In genomic region chr12:125065021-125065752, GRCh38 we compare ENCODE assay signal across 8 cellular contexts. TPM values are rescaled to one million over a fixed set of nuclear protein-coding genes. Genes with fewer than 3 reads are reported as not detected.
DNase-seq lines count a peak whose midpoint lies in the region; FAIRE-seq and TF ChIP-seq lines count a peak whose summit lies in the region.

A gene with protein sequence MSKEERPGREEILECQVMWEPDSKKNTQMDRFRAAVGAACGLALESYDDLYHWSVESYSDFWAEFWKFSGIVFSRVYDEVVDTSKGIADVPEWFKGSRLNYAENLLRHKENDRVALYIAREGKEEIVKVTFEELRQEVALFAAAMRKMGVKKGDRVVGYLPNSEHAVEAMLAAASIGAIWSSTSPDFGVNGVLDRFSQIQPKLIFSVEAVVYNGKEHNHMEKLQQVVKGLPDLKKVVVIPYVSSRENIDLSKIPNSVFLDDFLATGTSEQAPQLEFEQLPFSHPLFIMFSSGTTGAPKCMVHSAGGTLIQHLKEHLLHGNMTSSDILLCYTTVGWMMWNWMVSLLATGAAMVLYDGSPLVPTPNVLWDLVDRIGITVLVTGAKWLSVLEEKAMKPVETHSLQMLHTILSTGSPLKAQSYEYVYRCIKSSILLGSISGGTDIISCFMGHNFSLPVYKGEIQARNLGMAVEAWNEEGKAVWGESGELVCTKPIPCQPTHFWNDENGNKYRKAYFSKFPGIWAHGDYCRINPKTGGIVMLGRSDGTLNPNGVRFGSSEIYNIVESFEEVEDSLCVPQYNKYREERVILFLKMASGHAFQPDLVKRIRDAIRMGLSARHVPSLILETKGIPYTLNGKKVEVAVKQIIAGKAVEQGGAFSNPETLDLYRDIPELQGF (plus strand): TSS chr12:125065435. CDS start chr12:125065585, 150 bp downstream.

- peak; percentile 25 for TF ChIP-seq CTCF in neutrophil (IDR thresholded peaks at IDR 0.05)

- no peak within 1 kb of the TSS for H3K27ac ChIP-seq in GM23248
- H3K27ac ChIP-seq in Karpas-422 (ENCODE audit: low read length): no peak within 1 kb of the TSS
- peak within 1 kb of the TSS; percentile 76 for H3K27ac ChIP-seq in neutrophil
- H3K27ac ChIP-seq in substantia nigra (ENCODE audit: low read depth, low read length, poor library complexity, severe bottlenecking): peak within 1 kb of the TSS; percentile 70

- H3K9me2 ChIP-seq in GM23248 (ENCODE audit: insufficient read depth): no peaks in the 10 kb centered on the region
- H3K9me2 ChIP-seq in Karpas-422 (replicated peaks; ENCODE audit: insufficient read depth, low read length): no peaks in the 10 kb centered on the region

- H3K9ac ChIP-seq in GM23248 (peak within 1 kb of the TSS; percentile 83), Karpas-422 (ENCODE audit: low read length) (peak within 1 kb of the TSS; percentile 82)

- H3K27me3 ChIP-seq in GM23248 (replicated peaks; ENCODE audit: insufficient read depth): no peaks in the 10 kb centered on the region
- H3K27me3 ChIP-seq in Karpas-422 (ENCODE audit: low read length): no peaks in the 10 kb centered on the region
- peaks cover 27% of the 10 kb centered on the region for H3K27me3 ChIP-seq in neutrophil

- H3K4me2 ChIP-seq in GM23248 (ENCODE audit: unreplicated experiment): peak within 1 kb of the TSS; percentile 79
- peak within 1 kb of the TSS; percentile 82 for H3K4me2 ChIP-seq in Karpas-422 (ENCODE audit: low read depth, low read length, poor library complexity, severe bottlenecking)

- H3K9me3 ChIP-seq in GM23248 (ENCODE audit: low read depth): no peaks in the 10 kb centered on the region
- H3K9me3 ChIP-seq in Karpas-422 (ENCODE audit: low read length): no peaks in the 10 kb centered on the region
- no peaks in the 10 kb centered on the region for H3K9me3 ChIP-seq in neutrophil

- in situ Hi-C loops in GM23248 (cut with MboI): no loop called here

- 0 out of 2 replicates have a peak, but pooled peaks cover 4% of the 10 kb centered on the region for H3F3A ChIP-seq in GM23248 (ENCODE audit: insufficient read depth)

- H2AFZ ChIP-seq in GM23248 (peak within 1 kb of the TSS; percentile 89), Karpas-422 (ENCODE audit: low read length) (peak within 1 kb of the TSS; percentile 84; the same call in 1 of the 2 replicates)

- peaks cover 17% of the 10 kb centered on the region for H3K4me1 ChIP-seq in GM23248 (ENCODE audit: insufficient read depth)
- peaks cover 18% of the 10 kb centered on the region for H3K4me1 ChIP-seq in Karpas-422 (ENCODE audit: low read length)
- H3K4me1 ChIP-seq in neutrophil (ENCODE audit: control insufficient read depth in 1 of 2, insufficient read depth in 1 of 2, low read depth in 1 of 2, low read length in 1 of 2): peaks cover 15% of the 10 kb centered on the region in 2 experiments

- WGBS in GM23248 (ENCODE audit: low coverage in 1 of 2, low lambda C conversion rate in 2 of 2, missing lambda C conversion rate in 2 of 2), 2 experiments: 1 to 2% methylated on average over 24 to 62 of the region's 75 CpGs

- H3K4me3 ChIP-seq in GM23248 (peak within 1 kb of the TSS; percentile 85), Karpas-422 (ENCODE audit: low read length) (peak within 1 kb of the TSS; percentile 74), neutrophil (ENCODE audit: low read depth in 1 of 2, low read length in 1 of 2) (peak within 1 kb of the TSS; percentile 64 to 86)

- H3K79me2 ChIP-seq in GM23248 (ENCODE audit: insufficient read depth): peaks cover 13% of the 10 kb centered on the region
- 0 out of 2 replicates have a peak, but pooled peaks cover 4% of the 10 kb centered on the region for H3K79me2 ChIP-seq in Karpas-422 (ENCODE audit: low read length)

- H3K36me3 ChIP-seq in GM23248 (ENCODE audit: low read depth): no peaks in the 10 kb centered on the region
- no peaks in the 10 kb centered on the region for H3K36me3 ChIP-seq in Karpas-422 (ENCODE audit: insufficient read depth, low read length)
- no peaks in the 10 kb centered on the region for H3K36me3 ChIP-seq in neutrophil

- H4K20me1 ChIP-seq in GM23248 (ENCODE audit: insufficient read depth) (no peaks in the 10 kb centered on the region), Karpas-422 (ENCODE audit: insufficient read depth, low read depth, low read length) (peaks cover 4% of the 10 kb centered on the region; the same call in 1 of the 2 replicates)

- peak; percentile 76 for DNase-seq in ELR (ENCODE audit: low read depth)
- DNase-seq in GM23248: peak; percentile 88
- peak; percentile 88 for DNase-seq in Karpas-422
- peak; percentile 73 for DNase-seq in SHP77 treated with DMSO at 0.1 percent for 48 hours (lab: John Stamatoyannopoulos, UW)
- peak; percentile 42 to 76 (median 60) for DNase-seq in activated naive CD4-positive, alpha-beta T cell (lab: John Stamatoyannopoulos, UW)
- peak; percentile 93 to 96 for DNase-seq in frontal cortex (ENCODE audit: low spot score in 2 of 2)
- peak in 46 of 49 donors; percentile 27 to 86 (median 68) for DNase-seq in substantia nigra (lab: John Stamatoyannopoulos, UW)

- no peak for FAIRE-seq in frontal cortex (lab: Jason Lieb, UNC)

RNA-seq across cellular contexts. Expression of the gene that starts here (rescaled TPM):
- 14.0 and 16.9 TPM in 2 replicates for total RNA-seq in GM23248 (2014; rRNA removed; shearing (Covaris generic))
- 14.7 and 15.5 TPM in 2 replicates for polyA plus RNA-seq in GM23248 (2016; fragmentation: Nextera tagmentation; extraction: Ambion mirVana)
- total RNA-seq in Karpas-422 (2014; rRNA removed; shearing (Covaris generic); ENCODE audit: low replicate concordance): 17.8 and 22.1 TPM in 2 replicates
- 28.1 TPM for total RNA-seq in frontal cortex

Comparison
In these comparisons a context has a peak if more than half of its experiments do, and no peak if none do; other contexts are left out.
1. H3K27ac ChIP-seq: peak in neutrophil (single experiment) and substantia nigra (single experiment); none in GM23248 (single experiment) and Karpas-422 (single experiment).
2. Peak in every context shown above with its lines, with median percentiles within 50 percentile points of each other: DNase-seq and H3K4me3 ChIP-seq.